ENCODE assay signal across 8 cellular contexts in genomic region chr22:46250035-46250782, GRCh38. TPM values are rescaled to one million over a fixed set of nuclear protein-coding genes. Genes with fewer than 3 reads are reported as not detected.
A peak's percentile ranks its signal among the peaks of the same experiment; 100 is the strongest.
DNase-seq lines count a peak whose midpoint lies in the region; ATAC-seq and TF ChIP-seq lines count a peak whose summit lies in the region.

A gene with protein sequence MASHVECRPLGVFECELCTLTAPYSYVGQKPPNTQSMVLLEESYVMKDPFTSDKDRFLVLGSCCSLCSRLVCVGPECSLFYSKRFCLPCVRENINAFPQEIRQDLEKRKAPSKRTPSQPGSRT (minus strand): TSS chr22:46250293. CDS start chr22:46248284, 2,009 bp downstream.

- H3K9me3 ChIP-seq in SJSA1 (replicated peaks), result no peaks in the 10 kb centered on the region
- H3K9me3 ChIP-seq in suprapubic skin, result no peaks in the 10 kb centered on the region

- peak within 1 kb of the TSS; percentile 81 for H2AFZ ChIP-seq in GM23338

- H3K36me3 ChIP-seq in GM23338 (ENCODE audit: insufficient read depth) (no peaks in the 10 kb centered on the region), SJSA1 (0 out of 2 replicates have a peak, but pooled peaks cover 7% of the 10 kb centered on the region), suprapubic skin (no peaks in the 10 kb centered on the region)

- no peaks in the 10 kb centered on the region for H4K20me1 ChIP-seq in GM23338 (replicated peaks; ENCODE audit: insufficient read depth)

- no peaks in the 10 kb centered on the region for H3K9me2 ChIP-seq in GM23338 (ENCODE audit: insufficient read depth)

- no peak for TF ChIP-seq POLR2A in suprapubic skin (IDR thresholded peaks at IDR 0.05)

- H3K27me3 ChIP-seq in GM23338 (ENCODE audit: insufficient read depth), result peaks cover 10% of the 10 kb centered on the region
- no peaks in the 10 kb centered on the region for H3K27me3 ChIP-seq in SJSA1 (replicated peaks)
- no peaks in the 10 kb centered on the region for H3K27me3 ChIP-seq in suprapubic skin

- DNase-seq in G401 (ENCODE audit: low spot score) (peak; percentile 87), GM23338 (ENCODE audit: low spot score) (peak; percentile 85), LHCN-M2 (ENCODE audit: low read depth) (peak; percentile 84), SJSA1 (ENCODE audit: low read depth in 1 of 2, low spot score in 2 of 2) (peak; percentile 87 to 90), germinal center (ENCODE audit: low spot score) (peak; percentile 94), nucleus accumbens (lab: John Stamatoyannopoulos, UW) (peak in 55 of 56 donors; percentile 47 to 93 (median 84)), suprapubic skin (ENCODE audit: low spot score in 2 of 2) (peak; percentile 92 to 93)
- DNase-seq in activated naive CD4-positive, alpha-beta T cell treated with anti-CD3 and anti-CD28 coated beads for 36 hours, result peak; percentile 91

- peaks cover 14% of the 10 kb centered on the region for H3K4me1 Mint-ChIP-seq in GM23338
- H3K4me1 Mint-ChIP-seq in activated naive CD4-positive, alpha-beta T cell treated with anti-CD3 and anti-CD28 coated beads for 36 hours (ENCODE audit: low read depth), result peaks cover 26% of the 10 kb centered on the region

- H3K4me3 Mint-ChIP-seq in GM23338, result peak within 1 kb of the TSS; percentile 78
- peak within 1 kb of the TSS; percentile 80 for H3K4me3 Mint-ChIP-seq in activated naive CD4-positive, alpha-beta T cell treated with anti-CD3 and anti-CD28 coated beads for 36 hours

- WGBS in suprapubic skin, result 2% methylated on average over 9 of the region's 89 CpGs

- intact Hi-C loops in activated naive CD4-positive, alpha-beta T cell treated with anti-CD3 and anti-CD28 coated beads for 36 hours (cut with micrococcal nuclease), result loop anchor here (1.0 kb wide), 2 partner anchors 46 to 215 kb away; partner anchors contain the start of gene GTSE1

- TF ChIP-seq EP300 in suprapubic skin (IDR thresholded peaks at IDR 0.05), result no peak

- H3F3A ChIP-seq in GM23338 (replicated peaks; ENCODE audit: low read depth), result no peaks in the 10 kb centered on the region

- H3K4me2 ChIP-seq in GM23338, result peak within 1 kb of the TSS; percentile 89

- peaks cover 19% of the 10 kb centered on the region for H3K27me3 Mint-ChIP-seq in GM23338 (ENCODE audit: insufficient read depth, low read depth, poor library complexity)
- H3K27me3 Mint-ChIP-seq in activated naive CD4-positive, alpha-beta T cell treated with anti-CD3 and anti-CD28 coated beads for 36 hours (ENCODE audit: low read depth), result no peaks in the 10 kb centered on the region

- peak; percentile 90 for ATAC-seq in GM23338

- H3K79me2 ChIP-seq in GM23338 (replicated peaks; ENCODE audit: insufficient read depth), result no peaks in the 10 kb centered on the region

- TF ChIP-seq CTCF in GM23338 (conservative IDR thresholded peaks at IDR 0.05; ENCODE audit: low read depth in 2 of 2) (no peak), suprapubic skin (IDR thresholded peaks at IDR 0.05) (no peak)

- no peaks in the 10 kb centered on the region for H3K9me3 Mint-ChIP-seq in GM23338
- no peaks in the 10 kb centered on the region for H3K9me3 Mint-ChIP-seq in activated naive CD4-positive, alpha-beta T cell treated with anti-CD3 and anti-CD28 coated beads for 36 hours

- H3K27ac Mint-ChIP-seq in GM23338, result no peak within 1 kb of the TSS
- peak within 1 kb of the TSS; percentile 41 for H3K27ac Mint-ChIP-seq in activated naive CD4-positive, alpha-beta T cell treated with anti-CD3 and anti-CD28 coated beads for 36 hours

- H3K4me1 ChIP-seq in GM23338 (ENCODE audit: insufficient read depth) (peaks cover 6% of the 10 kb centered on the region), SJSA1 (replicated peaks) (peaks cover 18% of the 10 kb centered on the region), suprapubic skin (peaks cover 26% of the 10 kb centered on the region)

- H3K36me3 Mint-ChIP-seq in GM23338 (ENCODE audit: low read depth), result no peaks in the 10 kb centered on the region
- no peaks in the 10 kb centered on the region for H3K36me3 Mint-ChIP-seq in activated naive CD4-positive, alpha-beta T cell treated with anti-CD3 and anti-CD28 coated beads for 36 hours (ENCODE audit: low read depth)

- no peak within 1 kb of the TSS for H3K27ac ChIP-seq in GM23338 (ENCODE audit: low read depth)
- peak within 1 kb of the TSS; percentile 67 for H3K27ac ChIP-seq in SJSA1
- H3K27ac ChIP-seq in suprapubic skin, result peak within 1 kb of the TSS; percentile 35

- CTCF ChIA-PET in activated naive CD4-positive, alpha-beta T cell treated with anti-CD3 and anti-CD28 coated beads for 36 hours (lab: Charles Lee), result no interaction called here

- peak within 1 kb of the TSS; percentile 69 for H3K4me3 ChIP-seq in GM23338
- peak within 1 kb of the TSS; percentile 86 for H3K4me3 ChIP-seq in SJSA1
- H3K4me3 ChIP-seq in suprapubic skin, result peak within 1 kb of the TSS; percentile 64

- in situ Hi-C loops in G401 (cut with HindIII; ENCODE audit: low sequenced_read_pairs), result no loop called here

TF ChIP-seq in GM23338, 12 proteins besides CTCF, POLR2A, EP300 and RAD21 (continues in another document):
- TF ChIP-seq POLR2AphosphoS5 (IDR thresholded peaks at IDR 0.05; ENCODE audit: low read depth) (peak; percentile 89), ZNF462 (CRISPR knock-in tag; IDR thresholded peaks at IDR 0.05) (no peak), CREB1 (CRISPR knock-in tag; IDR thresholded peaks at IDR 0.05; ENCODE audit: low read depth) (no peak)

RNA-seq across cellular contexts. Expression of the gene that starts here (rescaled TPM):
- total RNA-seq in G401 (2014; rRNA removed; shearing (Covaris generic)), result 38.4 and 49.2 TPM in 2 replicates
- 14.5 and 14.8 TPM in 2 replicates for total RNA-seq in GM23338 (2014; rRNA removed; shearing (Covaris generic))
- polyA plus RNA-seq in GM23338 (2016; fragmentation: Nextera tagmentation; extraction: Ambion mirVana), result 10.1 and 11.3 TPM in 2 replicates
- total RNA-seq in LHCN-M2 (2014; rRNA removed) (15.9 and 21.3 TPM in 2 replicates), suprapubic skin (10 to 100 TPM in 2 of 4 donors, 1 to 10 TPM in 2; 3.9 to 13.4 (median 9.5) TPM)
- 9.6 TPM for polyA plus RNA-seq in LHCN-M2 (2012)
- total RNA-seq in SJSA1 (2014; rRNA removed; shearing (Covaris generic)), result 10.9 and 18.1 TPM in 2 replicates
- total RNA-seq in activated naive CD4-positive, alpha-beta T cell treated with anti-CD3 and anti-CD28 coated beads for 36 hours, result 1 to 10 TPM; 6.9 to 8.0 TPM
